21 cellular contexts compared by ENCODE assay signal in the genomic region with DNA sequence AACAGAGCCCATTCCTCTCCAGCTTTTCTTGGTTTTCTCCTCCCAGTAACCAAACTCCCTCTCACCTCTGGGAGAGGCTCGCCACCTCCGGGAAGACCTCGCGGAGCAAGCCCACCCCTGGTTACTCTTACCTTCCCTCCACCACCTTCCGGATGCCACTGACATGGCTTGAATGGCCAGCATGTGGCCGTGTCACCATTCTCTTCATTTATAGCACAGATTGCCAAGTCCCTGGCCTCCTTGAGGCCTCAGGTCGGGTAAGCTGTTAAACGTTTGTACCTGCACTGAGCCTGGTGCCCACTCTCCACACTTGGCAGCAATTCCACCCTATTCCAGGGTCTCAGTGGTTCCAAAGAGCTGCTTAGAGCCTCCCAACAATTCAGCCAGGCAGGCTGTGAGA. TPM values are rescaled to one million over a fixed set of nuclear protein-coding genes. Genes with fewer than 3 reads are reported as not detected.
DNase-seq lines count a peak whose midpoint lies in the region; ATAC-seq and TF ChIP-seq lines count a peak whose summit lies in the region.
"Had no signal": no experiment of that assay in that cellular context is flagged by ENCODE, and none has a peak within 500 bp of the region (broad histone marks: within the 10 kb centered on the region; RNA-seq: fewer than 3 reads in every experiment).

No MANE protein-coding gene starts in this region.

- H3K4me1 Mint-ChIP-seq in stimulated activated naive CD8-positive, alpha-beta T cell treated with anti-CD3 and anti-CD28 coated beads, Interleukin-15, Interleukin-2, amounts not matched to agents 100 ng/mL and 50 ng/mL, for 24 hours (ENCODE audit: low read depth), result peaks cover 45% of the 10 kb centered on the region
- H3K4me1 Mint-ChIP-seq in stimulated activated naive CD8-positive, alpha-beta T cell treated with anti-CD3 and anti-CD28 coated beads, Interleukin-15, amount 100 ng/mL, for 72 hours, result peaks cover 51% of the 10 kb centered on the region
- H3K4me1 Mint-ChIP-seq in progenitor cell of endocrine pancreas (ENCODE audit: low read depth), result peaks cover 51% of the 10 kb centered on the region

- no peak overlapping the region for H3K4me3 ChIP-seq in left lung

- no peaks in the 10 kb centered on the region for H3K9me3 Mint-ChIP-seq in stimulated activated naive CD8-positive, alpha-beta T cell treated with anti-CD3 and anti-CD28 coated beads, Interleukin-15, Interleukin-2, amounts not matched to agents 100 ng/mL and 50 ng/mL, for 24 hours
- H3K9me3 Mint-ChIP-seq in stimulated activated naive CD8-positive, alpha-beta T cell treated with anti-CD3 and anti-CD28 coated beads, Interleukin-15, amount 100 ng/mL, for 72 hours, result no peaks in the 10 kb centered on the region
- no peaks in the 10 kb centered on the region for H3K9me3 Mint-ChIP-seq in progenitor cell of endocrine pancreas (ENCODE audit: low read depth)
- H3K9me3 Mint-ChIP-seq: mesothelial cell of epicardium had no signal

- no peak for ATAC-seq in stimulated activated naive CD8-positive, alpha-beta T cell treated with anti-CD3 and anti-CD28 coated beads, Interleukin-15, amount 100 ng/mL, for 72 hours
- ATAC-seq in left lung, result no peak

- H3K9me3 ChIP-seq in left lung, result no peaks in the 10 kb centered on the region

- H3K27me3 Mint-ChIP-seq in stimulated activated naive CD8-positive, alpha-beta T cell treated with anti-CD3 and anti-CD28 coated beads, Interleukin-15, Interleukin-2, amounts not matched to agents 100 ng/mL and 50 ng/mL, for 24 hours, result no peaks in the 10 kb centered on the region
- no peaks in the 10 kb centered on the region for H3K27me3 Mint-ChIP-seq in stimulated activated naive CD8-positive, alpha-beta T cell treated with anti-CD3 and anti-CD28 coated beads, Interleukin-15, amount 100 ng/mL, for 72 hours
- H3K27me3 Mint-ChIP-seq in progenitor cell of endocrine pancreas, result no peaks in the 10 kb centered on the region
- H3K27me3 Mint-ChIP-seq: activated naive CD8-positive, alpha-beta T cell had no signal

- H3K27me3 ChIP-seq in left lung, result no peaks in the 10 kb centered on the region

- no peak overlapping the region for H3K4me3 Mint-ChIP-seq in stimulated activated naive CD8-positive, alpha-beta T cell treated with anti-CD3 and anti-CD28 coated beads, Interleukin-15, Interleukin-2, amounts not matched to agents 100 ng/mL and 50 ng/mL, for 24 hours
- no peak overlapping the region for H3K4me3 Mint-ChIP-seq in stimulated activated naive CD8-positive, alpha-beta T cell treated with anti-CD3 and anti-CD28 coated beads, Interleukin-15, amount 100 ng/mL, for 72 hours
- H3K4me3 Mint-ChIP-seq in progenitor cell of endocrine pancreas (ENCODE audit: low read depth), result no peak overlapping the region
- H3K4me3 Mint-ChIP-seq: activated naive CD8-positive, alpha-beta T cell; mesothelial cell of epicardium had no signal

- H3K27ac Mint-ChIP-seq in stimulated activated naive CD8-positive, alpha-beta T cell treated with anti-CD3 and anti-CD28 coated beads, Interleukin-15, Interleukin-2, amounts not matched to agents 100 ng/mL and 50 ng/mL, for 24 hours, result peak overlapping the region; percentile 32
- peak overlapping the region in 1 of 2 donors; percentile 59 for H3K27ac Mint-ChIP-seq in stimulated activated naive CD8-positive, alpha-beta T cell treated with anti-CD3 and anti-CD28 coated beads, Interleukin-15, amount 100 ng/mL, for 72 hours
- H3K27ac Mint-ChIP-seq in progenitor cell of endocrine pancreas, result peak overlapping the region; percentile 99
- H3K27ac Mint-ChIP-seq: activated naive CD8-positive, alpha-beta T cell; mesothelial cell of epicardium had no signal

- DNase-seq in stimulated activated naive CD8-positive, alpha-beta T cell treated with anti-CD3 and anti-CD28 coated beads, Interleukin-15, amount 100 ng/mL, for 72 hours, result no peak
- DNase-seq in ecto neural progenitor cell (ENCODE audit: low spot score) (peak; percentile 30), progenitor cell of endocrine pancreas (ENCODE audit: low spot score, unreplicated experiment) (no peak), SIG-M5 treated with dmso at 0.1 percent for 504 hours (lab: John Stamatoyannopoulos, UW; ENCODE audit: unreplicated experiment) (no peak), LoVo (ENCODE audit: low spot score) (no peak), left lung (no peak)
- DNase-seq: activated CD4-positive, alpha-beta T cell treated with anti-CD3 and anti-CD28 coated beads, Interleukin-2, amount 50 U/mL, for 1 hour; HCEC 1CT; KBM-7; MV-4-11; NCI-H1930; NCI-H226; NCI-H82; OCI-M1; SW 1271 had no signal

- no peaks in the 10 kb centered on the region for H3K36me3 Mint-ChIP-seq in stimulated activated naive CD8-positive, alpha-beta T cell treated with anti-CD3 and anti-CD28 coated beads, Interleukin-15, Interleukin-2, amounts not matched to agents 100 ng/mL and 50 ng/mL, for 24 hours (ENCODE audit: low read depth)
- no peaks in the 10 kb centered on the region for H3K36me3 Mint-ChIP-seq in progenitor cell of endocrine pancreas (ENCODE audit: insufficient read depth)
- H3K36me3 Mint-ChIP-seq: activated naive CD8-positive, alpha-beta T cell had no signal

- H3K4me1 ChIP-seq in left lung, result peaks cover 12 to 56% of the 10 kb centered on the region in 2 donors

- TF ChIP-seq CTCF in progenitor cell of endocrine pancreas (IDR thresholded peaks at IDR 0.05; ENCODE audit: unreplicated experiment) (no peak), left lung (IDR thresholded peaks at IDR 0.05) (no peak)

- intact Hi-C loops in left lung (cut with DNase I), result no loop called here

- H3K27ac ChIP-seq in left lung, result no peak overlapping the region

- H3K36me3 ChIP-seq in left lung, result no peaks in the 10 kb centered on the region

RNA-seq across cellular contexts. Expression of a gene that starts 8.0 kb away (rescaled TPM):
- total RNA-seq in progenitor cell of endocrine pancreas (7.4 and 7.7 TPM in 2 replicates), left lung (1 to 10 TPM; 1.2 to 4.4 TPM)

RNA-seq across cellular contexts. Expression of a gene that starts 35.5 kb away (rescaled TPM):
- total RNA-seq in progenitor cell of endocrine pancreas, result 2.1 and 2.7 TPM in 2 replicates
- total RNA-seq in left lung, result under 1 TPM; 0.35 to 0.39 TPM
- total RNA-seq: fibroblast of lung, glomerular endothelial cell, HT-29 had no signal

RNA-seq across cellular contexts. Expression of a gene that starts 43.9 kb away (rescaled TPM):
- total RNA-seq in progenitor cell of endocrine pancreas, result 26.1 and 28.5 TPM in 2 replicates
- total RNA-seq in left lung, result 10 to 100 TPM; 41.4 to 55.0 TPM
- total RNA-seq: HT-29 had no signal
